Comparison of ENCODE assay signal across 1 cellular context in the genomic region with DNA sequence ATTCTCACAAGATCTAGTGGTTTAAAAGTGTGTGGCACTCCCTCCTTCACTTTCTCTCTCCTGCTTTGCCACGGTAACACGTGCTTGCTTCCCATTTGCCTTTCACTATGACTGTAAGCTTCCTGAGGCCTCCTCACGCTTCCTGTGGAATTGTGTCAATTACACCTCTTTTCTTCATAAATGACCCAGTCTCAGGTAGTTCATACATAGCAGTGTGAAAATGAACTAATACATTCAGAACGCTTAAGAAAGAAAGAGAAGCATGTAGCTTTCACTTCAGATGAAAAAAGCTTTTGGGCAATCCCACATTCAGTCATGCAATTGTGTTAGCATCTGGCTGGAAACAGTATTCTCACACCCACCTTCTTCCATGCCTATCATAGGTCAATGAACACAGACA.
TF ChIP-seq lines count a peak whose summit lies in the region.

No MANE protein-coding gene starts in this region.

TF ChIP-seq in GM12878, 131 proteins besides CTCF, POLR2A, EP300 and RAD21 (continued from another document):
- TF ChIP-seq CHD1 (IDR thresholded peaks at IDR 0.05; ENCODE audit: low read depth, low read length) (no peak), NFIC (IDR thresholded peaks at IDR 0.05; ENCODE audit: low read depth, low read length) (peak; percentile 85), JUNB (IDR thresholded peaks at IDR 0.05) (peak; percentile 91), EED (IDR thresholded peaks at IDR 0.05; ENCODE audit: low read depth) (peak; percentile 100), SPI1 (IDR thresholded peaks at IDR 0.05; ENCODE audit: borderline replicate concordance, insufficient read depth, low read depth, low read length) (no peak)
- TF ChIP-seq, protein P1, sequence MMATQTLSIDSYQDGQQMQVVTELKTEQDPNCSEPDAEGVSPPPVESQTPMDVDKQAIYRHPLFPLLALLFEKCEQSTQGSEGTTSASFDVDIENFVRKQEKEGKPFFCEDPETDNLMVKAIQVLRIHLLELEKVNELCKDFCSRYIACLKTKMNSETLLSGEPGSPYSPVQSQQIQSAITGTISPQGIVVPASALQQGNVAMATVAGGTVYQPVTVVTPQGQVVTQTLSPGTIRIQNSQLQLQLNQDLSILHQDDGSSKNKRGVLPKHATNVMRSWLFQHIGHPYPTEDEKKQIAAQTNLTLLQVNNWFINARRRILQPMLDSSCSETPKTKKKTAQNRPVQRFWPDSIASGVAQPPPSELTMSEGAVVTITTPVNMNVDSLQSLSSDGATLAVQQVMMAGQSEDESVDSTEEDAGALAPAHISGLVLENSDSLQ (IDR thresholded peaks at IDR 0.05), result 0 out of 2 replicates have a peak, but pooled peaks have one; percentile 26
- TF ChIP-seq, protein P2, sequence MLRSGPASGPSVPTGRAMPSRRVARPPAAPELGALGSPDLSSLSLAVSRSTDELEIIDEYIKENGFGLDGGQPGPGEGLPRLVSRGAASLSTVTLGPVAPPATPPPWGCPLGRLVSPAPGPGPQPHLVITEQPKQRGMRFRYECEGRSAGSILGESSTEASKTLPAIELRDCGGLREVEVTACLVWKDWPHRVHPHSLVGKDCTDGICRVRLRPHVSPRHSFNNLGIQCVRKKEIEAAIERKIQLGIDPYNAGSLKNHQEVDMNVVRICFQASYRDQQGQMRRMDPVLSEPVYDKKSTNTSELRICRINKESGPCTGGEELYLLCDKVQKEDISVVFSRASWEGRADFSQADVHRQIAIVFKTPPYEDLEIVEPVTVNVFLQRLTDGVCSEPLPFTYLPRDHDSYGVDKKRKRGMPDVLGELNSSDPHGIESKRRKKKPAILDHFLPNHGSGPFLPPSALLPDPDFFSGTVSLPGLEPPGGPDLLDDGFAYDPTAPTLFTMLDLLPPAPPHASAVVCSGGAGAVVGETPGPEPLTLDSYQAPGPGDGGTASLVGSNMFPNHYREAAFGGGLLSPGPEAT (IDR thresholded peaks at IDR 0.05; ENCODE audit: low read depth), result peak; percentile 49; the same call in 1 of the 2 replicates
- TF ChIP-seq, protein P3, sequence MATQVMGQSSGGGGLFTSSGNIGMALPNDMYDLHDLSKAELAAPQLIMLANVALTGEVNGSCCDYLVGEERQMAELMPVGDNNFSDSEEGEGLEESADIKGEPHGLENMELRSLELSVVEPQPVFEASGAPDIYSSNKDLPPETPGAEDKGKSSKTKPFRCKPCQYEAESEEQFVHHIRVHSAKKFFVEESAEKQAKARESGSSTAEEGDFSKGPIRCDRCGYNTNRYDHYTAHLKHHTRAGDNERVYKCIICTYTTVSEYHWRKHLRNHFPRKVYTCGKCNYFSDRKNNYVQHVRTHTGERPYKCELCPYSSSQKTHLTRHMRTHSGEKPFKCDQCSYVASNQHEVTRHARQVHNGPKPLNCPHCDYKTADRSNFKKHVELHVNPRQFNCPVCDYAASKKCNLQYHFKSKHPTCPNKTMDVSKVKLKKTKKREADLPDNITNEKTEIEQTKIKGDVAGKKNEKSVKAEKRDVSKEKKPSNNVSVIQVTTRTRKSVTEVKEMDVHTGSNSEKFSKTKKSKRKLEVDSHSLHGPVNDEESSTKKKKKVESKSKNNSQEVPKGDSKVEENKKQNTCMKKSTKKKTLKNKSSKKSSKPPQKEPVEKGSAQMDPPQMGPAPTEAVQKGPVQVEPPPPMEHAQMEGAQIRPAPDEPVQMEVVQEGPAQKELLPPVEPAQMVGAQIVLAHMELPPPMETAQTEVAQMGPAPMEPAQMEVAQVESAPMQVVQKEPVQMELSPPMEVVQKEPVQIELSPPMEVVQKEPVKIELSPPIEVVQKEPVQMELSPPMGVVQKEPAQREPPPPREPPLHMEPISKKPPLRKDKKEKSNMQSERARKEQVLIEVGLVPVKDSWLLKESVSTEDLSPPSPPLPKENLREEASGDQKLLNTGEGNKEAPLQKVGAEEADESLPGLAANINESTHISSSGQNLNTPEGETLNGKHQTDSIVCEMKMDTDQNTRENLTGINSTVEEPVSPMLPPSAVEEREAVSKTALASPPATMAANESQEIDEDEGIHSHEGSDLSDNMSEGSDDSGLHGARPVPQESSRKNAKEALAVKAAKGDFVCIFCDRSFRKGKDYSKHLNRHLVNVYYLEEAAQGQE (IDR thresholded peaks at IDR 0.05; ENCODE audit: low read depth, low read length), result no peak
- TF ChIP-seq, protein P4, sequence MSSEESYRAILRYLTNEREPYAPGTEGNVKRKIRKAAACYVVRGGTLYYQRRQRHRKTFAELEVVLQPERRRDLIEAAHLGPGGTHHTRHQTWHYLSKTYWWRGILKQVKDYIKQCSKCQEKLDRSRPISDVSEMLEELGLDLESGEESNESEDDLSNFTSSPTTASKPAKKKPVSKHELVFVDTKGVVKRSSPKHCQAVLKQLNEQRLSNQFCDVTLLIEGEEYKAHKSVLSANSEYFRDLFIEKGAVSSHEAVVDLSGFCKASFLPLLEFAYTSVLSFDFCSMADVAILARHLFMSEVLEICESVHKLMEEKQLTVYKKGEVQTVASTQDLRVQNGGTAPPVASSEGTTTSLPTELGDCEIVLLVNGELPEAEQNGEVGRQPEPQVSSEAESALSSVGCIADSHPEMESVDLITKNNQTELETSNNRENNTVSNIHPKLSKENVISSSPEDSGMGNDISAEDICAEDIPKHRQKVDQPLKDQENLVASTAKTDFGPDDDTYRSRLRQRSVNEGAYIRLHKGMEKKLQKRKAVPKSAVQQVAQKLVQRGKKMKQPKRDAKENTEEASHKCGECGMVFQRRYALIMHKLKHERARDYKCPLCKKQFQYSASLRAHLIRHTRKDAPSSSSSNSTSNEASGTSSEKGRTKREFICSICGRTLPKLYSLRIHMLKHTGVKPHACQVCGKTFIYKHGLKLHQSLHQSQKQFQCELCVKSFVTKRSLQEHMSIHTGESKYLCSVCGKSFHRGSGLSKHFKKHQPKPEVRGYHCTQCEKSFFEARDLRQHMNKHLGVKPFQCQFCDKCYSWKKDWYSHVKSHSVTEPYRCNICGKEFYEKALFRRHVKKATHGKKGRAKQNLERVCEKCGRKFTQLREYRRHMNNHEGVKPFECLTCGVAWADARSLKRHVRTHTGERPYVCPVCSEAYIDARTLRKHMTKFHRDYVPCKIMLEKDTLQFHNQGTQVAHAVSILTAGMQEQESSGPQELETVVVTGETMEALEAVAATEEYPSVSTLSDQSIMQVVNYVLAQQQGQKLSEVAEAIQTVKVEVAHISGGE (CRISPR knock-in tag; IDR thresholded peaks at IDR 0.05), result no peak
